Comparison of ENCODE assay signal across 1 cellular context in the genomic region with DNA sequence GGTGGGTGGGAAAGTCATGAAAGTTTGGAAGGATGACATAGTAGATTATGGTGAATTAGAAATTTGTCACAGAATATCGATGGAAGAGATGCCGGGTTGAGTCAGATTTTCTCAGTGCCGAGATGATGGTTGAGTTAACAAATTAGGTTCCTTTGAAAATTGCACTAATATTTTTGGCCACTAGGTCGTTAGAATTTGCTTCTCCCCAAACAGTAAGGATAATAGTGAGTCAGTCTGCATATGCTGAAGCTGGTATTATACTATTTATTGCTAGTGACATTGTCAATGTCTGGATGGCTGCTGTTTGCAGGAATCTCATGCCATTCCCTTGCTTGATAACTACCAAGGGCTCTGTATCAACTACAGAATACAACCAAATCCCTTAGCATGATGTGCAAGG.
TF ChIP-seq lines count a peak whose summit lies in the region.

No MANE protein-coding gene starts in this region.

TF ChIP-seq in H1, 55 proteins besides CTCF, POLR2A, EP300 and RAD21 (continued from another document):
- no peak for TF ChIP-seq SUZ12 (IDR thresholded peaks at IDR 0.05; ENCODE audit: low read length)
- TF ChIP-seq RFX5 (IDR thresholded peaks at IDR 0.05; ENCODE audit: borderline replicate concordance, low read depth, low read length): no peak
- TF ChIP-seq E2F6 (IDR thresholded peaks at IDR 0.05): no peak
- TF ChIP-seq, protein P1, sequence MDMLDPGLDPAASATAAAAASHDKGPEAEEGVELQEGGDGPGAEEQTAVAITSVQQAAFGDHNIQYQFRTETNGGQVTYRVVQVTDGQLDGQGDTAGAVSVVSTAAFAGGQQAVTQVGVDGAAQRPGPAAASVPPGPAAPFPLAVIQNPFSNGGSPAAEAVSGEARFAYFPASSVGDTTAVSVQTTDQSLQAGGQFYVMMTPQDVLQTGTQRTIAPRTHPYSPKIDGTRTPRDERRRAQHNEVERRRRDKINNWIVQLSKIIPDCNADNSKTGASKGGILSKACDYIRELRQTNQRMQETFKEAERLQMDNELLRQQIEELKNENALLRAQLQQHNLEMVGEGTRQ (IDR thresholded peaks at IDR 0.05; ENCODE audit: low read length): no peak
